ENCODE assay signal across 21 cellular contexts in genomic region chr18:27447530-27447929, GRCh38.
A peak's percentile ranks its signal among the peaks of the same experiment; 100 is the strongest.
DNase-seq lines count a peak whose midpoint lies in the region; ATAC-seq and TF ChIP-seq lines count a peak whose summit lies in the region.
"Had no signal": no experiment of that assay in that cellular context is flagged by ENCODE, and none has a peak within 500 bp of the region (broad histone marks: within the 10 kb centered on the region; RNA-seq: fewer than 3 reads in every experiment).

No MANE protein-coding gene starts in this region.

- no peaks in the 10 kb centered on the region for H3K4me1 ChIP-seq in gastrocnemius medialis

- H3K9me3 ChIP-seq in gastrocnemius medialis = no peaks in the 10 kb centered on the region

- H3K27ac Mint-ChIP-seq in progenitor cell of endocrine pancreas = peak overlapping the region; percentile 26
- H3K27ac Mint-ChIP-seq: activated T-cell treated with anti-CD3 and anti-CD28 coated beads, Interleukin-2, amount 50 U/mL, for 24 hours; CD4-positive, alpha-beta memory T cell; stimulated activated naive CD8-positive, alpha-beta T cell treated with anti-CD3 and anti-CD28 coated beads, Interleukin-15, amount 100 ng/mL, for 72 hours had no signal

- in situ Hi-C loops in gastrocnemius medialis (cut with MboI; ENCODE audit: low sequenced_read_pairs in 4 of 4) = no loop called here

- H3K27me3 Mint-ChIP-seq in progenitor cell of endocrine pancreas = peaks cover 8% of the 10 kb centered on the region
- H3K27me3 Mint-ChIP-seq: activated T-cell treated with anti-CD3 and anti-CD28 coated beads, Interleukin-2, amount 50 U/mL, for 24 hours; CD4-positive, alpha-beta memory T cell; stimulated activated naive CD8-positive, alpha-beta T cell treated with anti-CD3 and anti-CD28 coated beads, Interleukin-15, amount 100 ng/mL, for 72 hours had no signal

- H3K36me3 Mint-ChIP-seq in progenitor cell of endocrine pancreas (ENCODE audit: insufficient read depth) = no peaks in the 10 kb centered on the region
- H3K36me3 Mint-ChIP-seq: CD4-positive, alpha-beta memory T cell had no signal

- H3K27me3 ChIP-seq in H7 (ENCODE audit: control insufficient read depth, insufficient read depth, low read length) = no peaks in the 10 kb centered on the region
- no peaks in the 10 kb centered on the region for H3K27me3 ChIP-seq in gastrocnemius medialis
- H3K27me3 ChIP-seq: cardiac muscle cell had no signal

- peaks cover 2% of the 10 kb centered on the region for H3K4me1 Mint-ChIP-seq in progenitor cell of endocrine pancreas (ENCODE audit: low read depth)
- H3K4me1 Mint-ChIP-seq: CD4-positive, alpha-beta memory T cell; stimulated activated naive CD8-positive, alpha-beta T cell treated with anti-CD3 and anti-CD28 coated beads, Interleukin-15, amount 100 ng/mL, for 72 hours had no signal

- ATAC-seq in gastrocnemius medialis (no peak), GM19328 (IDR thresholded peaks at IDR 0.05; ENCODE audit: unreplicated experiment) (no peak), HG03469 (IDR thresholded peaks at IDR 0.05; ENCODE audit: unreplicated experiment) (no peak)
- ATAC-seq: stimulated activated naive CD8-positive, alpha-beta T cell treated with anti-CD3 and anti-CD28 coated beads, Interleukin-15, amount 100 ng/mL, for 72 hours had no signal

- peak; percentile 14 for DNase-seq in H7
- DNase-seq in NCI-H345 treated with DMSO at 0.1 percent for 48 hours (lab: John Stamatoyannopoulos, UW; ENCODE audit: unreplicated experiment) = peak; percentile 79
- peak; percentile 75 to 80 for DNase-seq in SHP77 (lab: John Stamatoyannopoulos, UW)
- DNase-seq in progenitor cell of endocrine pancreas (ENCODE audit: low spot score, unreplicated experiment) = no peak
- DNase-seq in gastrocnemius medialis = no peak
- DNase-seq in pons (ENCODE audit: low spot score) = no peak
- DNase-seq: activated CD4-positive, CD25-positive, alpha-beta regulatory T cell treated with anti-CD3 and anti-CD28 coated beads, Interleukin-2, amount 50 U/mL, for 72 hours; activated naive CD4-positive, alpha-beta T cell; activated T-cell treated with anti-CD3 and anti-CD28 coated beads, Interleukin-2, amount 50 U/mL, for 24 hours; CD4-positive, alpha-beta memory T cell; dermis blood vessel endothelial cell; GOT3; KBM-7; NCI-H2107; stimulated activated CD4-positive, alpha-beta T cell treated with anti-CD3 and anti-CD28 coated beads, Interleukin-4, amount 100 ng/mL, for 1 hour; stimulated activated naive CD8-positive, alpha-beta T cell treated with anti-CD3 and anti-CD28 coated beads, Interleukin-15, amount 100 ng/mL, for 72 hours; trophoblast cell had no signal

- peaks cover 10% of the 10 kb centered on the region for H3K9me3 Mint-ChIP-seq in progenitor cell of endocrine pancreas (ENCODE audit: low read depth)

- no peak overlapping the region for H3K4me3 ChIP-seq in H7 (ENCODE audit: insufficient read depth, low read depth, low read length)
- H3K4me3 ChIP-seq in gastrocnemius medialis = no peak overlapping the region
- H3K4me3 ChIP-seq: cardiac muscle cell, skin epidermis had no signal

- H3K4me3 Mint-ChIP-seq in progenitor cell of endocrine pancreas (ENCODE audit: low read depth) = no peak overlapping the region
- H3K4me3 Mint-ChIP-seq: activated T-cell treated with anti-CD3 and anti-CD28 coated beads, Interleukin-2, amount 50 U/mL, for 24 hours; CD4-positive, alpha-beta memory T cell; stimulated activated naive CD8-positive, alpha-beta T cell treated with anti-CD3 and anti-CD28 coated beads, Interleukin-15, amount 100 ng/mL, for 72 hours had no signal

- no peak for TF ChIP-seq CTCF in progenitor cell of endocrine pancreas (IDR thresholded peaks at IDR 0.05; ENCODE audit: unreplicated experiment)
- no peak for TF ChIP-seq CTCF in gastrocnemius medialis (IDR thresholded peaks at IDR 0.05 in 4 of 5, conservative IDR thresholded peaks at IDR 0.05 in 1 of 5)

- H3K36me3 ChIP-seq in H7 (replicated peaks; ENCODE audit: control insufficient read depth, insufficient read depth, low read length) (no peaks in the 10 kb centered on the region), gastrocnemius medialis (no peaks in the 10 kb centered on the region)
- H3K36me3 ChIP-seq: cardiac muscle cell had no signal

- no peak for TF ChIP-seq POLR2A in gastrocnemius medialis (IDR thresholded peaks at IDR 0.05)

- H3K27ac ChIP-seq in gastrocnemius medialis = no peak overlapping the region
- H3K27ac ChIP-seq: cardiac muscle cell, skin epidermis had no signal

- intact Hi-C loops in gastrocnemius medialis (cut with DNase I; ENCODE audit: low total_unique reads) = no loop called here

Comparison
In these comparisons a context has a peak if more than half of its experiments do, and no peak if none do; other contexts are left out.
1. DNase-seq: peak in H7 (single experiment), NCI-H345 treated with DMSO at 0.1 percent for 48 hours (single experiment) and SHP77 (2 of 2); none in progenitor cell of endocrine pancreas (single experiment), gastrocnemius medialis (0 of 2) and pons (single experiment).